22 cellular contexts compared by ENCODE assay signal in the genomic region with DNA sequence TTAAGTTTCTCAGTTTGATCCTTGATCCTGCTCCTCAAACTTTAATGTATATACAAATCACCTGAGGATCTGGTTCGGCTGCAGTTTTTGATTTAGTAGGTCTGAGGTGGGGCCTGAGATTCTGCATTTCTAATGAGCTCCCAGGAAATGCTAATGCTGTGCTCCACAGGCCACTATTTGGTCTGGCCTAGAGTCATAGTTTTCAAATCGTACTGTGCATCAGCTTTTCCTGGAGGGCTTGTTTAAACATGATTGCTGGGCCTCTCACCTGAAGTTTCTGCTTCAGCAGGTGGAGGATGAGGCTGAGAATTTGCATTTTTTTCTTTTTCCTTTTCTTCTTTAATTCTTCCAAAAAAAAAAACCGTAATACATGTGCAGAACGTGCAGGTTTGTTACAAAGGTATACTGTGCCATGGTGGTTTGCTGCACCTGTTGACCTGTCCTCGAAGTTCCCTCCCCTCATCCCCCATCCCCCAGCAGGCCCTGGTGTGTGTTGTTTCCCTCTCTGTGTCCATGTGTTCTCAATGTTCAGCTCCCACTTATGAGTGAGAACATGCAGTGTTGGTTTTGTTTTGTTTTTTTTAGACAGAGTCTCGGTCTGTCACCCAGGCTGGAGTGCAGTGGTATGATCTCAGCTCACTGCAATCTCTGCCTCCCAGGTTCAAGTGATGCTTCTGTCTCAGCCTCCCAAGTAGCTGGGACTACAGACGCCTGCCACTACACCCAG. TPM values are rescaled to one million over a fixed set of nuclear protein-coding genes. Genes with fewer than 3 reads are reported as not detected.
DNase-seq lines count a peak whose midpoint lies in the region; ATAC-seq and TF ChIP-seq lines count a peak whose summit lies in the region.
"Had no signal": no experiment of that assay in that cellular context is flagged by ENCODE, and none has a peak within 500 bp of the region (broad histone marks: within the 10 kb centered on the region; RNA-seq: fewer than 3 reads in every experiment).

No MANE protein-coding gene starts in this region.

- H3K27me3 ChIP-seq in mammary epithelial cell (ENCODE audit: insufficient read depth, low read length) (no peaks in the 10 kb centered on the region), breast epithelium (no peaks in the 10 kb centered on the region), WERI-Rb-1 (ENCODE audit: insufficient read depth, low read depth, severe bottlenecking) (no peaks in the 10 kb centered on the region), foreskin keratinocyte (no peaks in the 10 kb centered on the region)

- peak overlapping the region; percentile 60 for H2AFZ ChIP-seq in mammary epithelial cell (ENCODE audit: low read depth, low read length)
- H2AFZ ChIP-seq: GM23248 had no signal

- TF ChIP-seq CTCF in mammary epithelial cell (conservative IDR thresholded peaks at IDR 0.05 in 1 of 2, IDR thresholded peaks at IDR 0.05 in 1 of 2; ENCODE audit: extremely low read depth in 1 of 2, insufficient read depth in 1 of 2, low read depth in 1 of 2, low read length in 2 of 2), result no peak
- no peak for TF ChIP-seq CTCF in breast epithelium (IDR thresholded peaks at IDR 0.05)
- TF ChIP-seq CTCF in WERI-Rb-1 (IDR thresholded peaks at IDR 0.05; ENCODE audit: low read depth, low read length), result no peak
- TF ChIP-seq CTCF in foreskin keratinocyte (conservative IDR thresholded peaks at IDR 0.05), result no peak

- H3K9me3 ChIP-seq in mammary epithelial cell (replicated peaks; ENCODE audit: insufficient read depth, low read length) (no peaks in the 10 kb centered on the region), breast epithelium (no peaks in the 10 kb centered on the region), WERI-Rb-1 (ENCODE audit: severe bottlenecking) (no peaks in the 10 kb centered on the region)
- H3K9me3 ChIP-seq: A549 had no signal

- H3K27ac ChIP-seq in mammary epithelial cell (ENCODE audit: insufficient read depth, low read depth, low read length), result no peak overlapping the region
- H3K27ac ChIP-seq in breast epithelium, result no peak overlapping the region
- peak overlapping the region; percentile 34; the same call in 1 of the 2 replicates for H3K27ac ChIP-seq in WERI-Rb-1
- H3K27ac ChIP-seq in foreskin keratinocyte, result no peak overlapping the region
- H3K27ac ChIP-seq: A549, GM23248, KMS-11 had no signal

- intact Hi-C loops in mammary epithelial cell (cut with micrococcal nuclease), result no loop called here
- intact Hi-C loops in breast epithelium (cut with DNase I; ENCODE audit: low total_unique reads), result no loop called here

- TF ChIP-seq POLR2A in breast epithelium (IDR thresholded peaks at IDR 0.05), result no peak

- BruUV-seq in mammary epithelial cell (replicated peaks; lab: Mats Ljungman, UMichigan), result no TSS peak

- H3K4me2 ChIP-seq in mammary epithelial cell (ENCODE audit: insufficient read depth, low read depth, low read length), result no peak overlapping the region
- H3K4me2 ChIP-seq: A549, KMS-11 had no signal

- H3K4me3 ChIP-seq in mammary epithelial cell (replicated peaks in 1 of 3; ENCODE audit: insufficient read depth in 1 of 3, low read depth in 2 of 3, low read length in 3 of 3) (no peak overlapping the region), breast epithelium (no peak overlapping the region), WERI-Rb-1 (ENCODE audit: low read depth, low read length) (no peak overlapping the region)
- H3K4me3 ChIP-seq: A549, GM23248 had no signal

- in situ Hi-C loops in mammary epithelial cell (cut with MboI; ENCODE audit: low sequenced_read_pairs in 2 of 2), result loop anchor here (25.0 kb wide), 2 partner anchors 177 to 427 kb away; a partner anchor contains a TSS

- H4K20me1 ChIP-seq in mammary epithelial cell (ENCODE audit: insufficient read depth, low read length), result no peaks in the 10 kb centered on the region

- no peaks in the 10 kb centered on the region for H3K79me2 ChIP-seq in mammary epithelial cell (ENCODE audit: insufficient read depth, low read length)

- H3K4me1 ChIP-seq in mammary epithelial cell (ENCODE audit: insufficient read depth, low read length), result peaks cover 15% of the 10 kb centered on the region
- H3K4me1 ChIP-seq in breast epithelium, result no peaks in the 10 kb centered on the region
- no peaks in the 10 kb centered on the region for H3K4me1 ChIP-seq in foreskin keratinocyte

- CTCF ChIA-PET in mammary epithelial cell (lab: Charles Lee; ENCODE audit: low non-redundant PET), result no interaction called here

- dilution Hi-C loops in mammary epithelial cell (cut with HindIII; ENCODE audit: low sequenced_read_pairs), result no loop called here

- peak; percentile 62 for ATAC-seq in foreskin keratinocyte
- ATAC-seq: A549, Panc1 had no signal

- H3K36me3 ChIP-seq in mammary epithelial cell (ENCODE audit: insufficient read depth, low read length) (no peaks in the 10 kb centered on the region), breast epithelium (no peaks in the 10 kb centered on the region), WERI-Rb-1 (no peaks in the 10 kb centered on the region)

- no peak overlapping the region for H3K9ac ChIP-seq in mammary epithelial cell (ENCODE audit: insufficient read depth, low read length)
- H3K9ac ChIP-seq: GM23248, KMS-11 had no signal

- DNase-seq in mammary epithelial cell, result peak; percentile 71
- no peak for DNase-seq in breast epithelium (ENCODE audit: low spot score in 2 of 2)
- no peak for DNase-seq in WERI-Rb-1
- DNase-seq in foreskin keratinocyte, result peak in 1 of 2 donors; percentile 64
- no peak for DNase-seq in NCI-H1105 (lab: John Stamatoyannopoulos, UW)
- no peak for DNase-seq in amniotic stem cell (lab: John Stamatoyannopoulos, UW)
- no peak for DNase-seq in midbrain (lab: John Stamatoyannopoulos, UW)
- DNase-seq in activated CD4-positive, alpha-beta T cell treated with anti-CD3 and anti-CD28 coated beads for 4 hours, result no peak
- DNase-seq: AML-193, Calu3, DMS79 treated with DMSO at 0.1 percent for 48 hours, GM23248, HFFc6, NCI-H1105 treated with DMSO at 0.1 percent for 48 hours, NCI-H187, NCI-H446, NCI-H774, Right ventricle myocardium superior had no signal

- WGBS in mammary epithelial cell (ENCODE audit: low coverage, missing lambda C conversion rate), result 30% methylated on average over 4 of the region's 7 CpGs

RNA-seq across cellular contexts. Expression of a gene that starts 42.2 kb away (rescaled TPM):
- total RNA-seq in mammary epithelial cell, result not detected
- not detected for polyA plus RNA-seq in mammary epithelial cell
- polyA minus RNA-seq in mammary epithelial cell, result not detected
- total RNA-seq in breast epithelium, result 1 to 10 TPM; 2.2 to 4.2 (median 2.9) TPM
- total RNA-seq in foreskin keratinocyte, result not detected in 2 replicates
- not detected in 2 replicates for polyA plus RNA-seq in foreskin keratinocyte
- total RNA-seq: Calu3, HFFc6, MCF 10A had no signal
- polyA plus RNA-seq: A549 had no signal
